8 cellular contexts compared by ENCODE assay signal in the genomic region with DNA sequence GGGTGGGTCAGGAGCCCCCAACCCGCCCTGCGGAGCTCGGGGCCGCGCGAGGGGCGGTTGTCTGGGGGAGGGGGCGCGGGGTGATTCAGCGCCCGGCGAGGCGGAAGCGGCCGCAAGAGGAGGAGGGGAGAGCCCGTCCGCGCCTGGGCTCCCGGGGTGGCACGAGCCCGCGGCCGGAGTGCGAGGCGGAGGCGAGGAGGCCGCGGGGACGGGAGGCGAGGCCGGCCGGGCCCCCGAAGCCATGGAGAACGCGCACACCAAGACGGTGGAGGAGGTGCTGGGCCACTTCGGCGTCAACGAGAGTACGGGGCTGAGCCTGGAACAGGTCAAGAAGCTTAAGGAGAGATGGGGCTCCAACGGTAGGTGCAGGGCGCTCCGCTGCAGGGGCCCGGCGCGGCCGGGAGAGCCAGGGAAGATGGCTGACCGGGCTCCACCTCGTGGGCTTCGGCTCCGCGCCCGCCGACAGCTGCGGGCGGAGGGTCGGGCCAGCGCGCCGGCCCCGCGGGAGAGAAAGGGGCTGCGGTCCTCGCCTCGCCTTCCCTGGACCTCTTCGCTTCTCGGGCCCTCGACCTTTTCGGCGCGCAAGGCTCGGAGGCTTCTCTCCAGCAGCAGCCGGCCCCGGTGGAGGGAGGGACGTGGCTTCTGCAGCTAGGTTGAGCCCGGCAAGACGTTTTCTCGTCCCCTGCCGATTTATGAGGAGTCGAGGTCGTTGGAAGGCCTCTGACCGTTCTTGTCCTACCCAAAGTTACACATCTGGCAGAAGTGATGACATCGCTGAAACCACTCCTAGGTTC.
A peak's percentile ranks its signal among the peaks of the same experiment; 100 is the strongest.
DNase-seq lines count a peak whose midpoint lies in the region; ATAC-seq and TF ChIP-seq lines count a peak whose summit lies in the region.

No MANE protein-coding gene starts in this region.

- H2AFZ ChIP-seq in KMS-11 (ENCODE audit: low read depth) = no peak overlapping the region

- H3K27me3 ChIP-seq in KMS-11 (ENCODE audit: insufficient read depth, low read depth) = no peaks in the 10 kb centered on the region

- H3K4me1 ChIP-seq in KMS-11 (ENCODE audit: low read depth, poor library complexity, severe bottlenecking) = peaks cover 38% of the 10 kb centered on the region

- peaks cover 37% of the 10 kb centered on the region for H4K20me1 ChIP-seq in KMS-11 (ENCODE audit: insufficient read depth)

- TF ChIP-seq CTCF in GM12864 (IDR thresholded peaks at IDR 0.05; ENCODE audit: low read depth, low read length, missing control alignments) (no peak), KMS-11 (conservative IDR thresholded peaks at IDR 0.05; ENCODE audit: low read depth, low read length) (no peak), VCaP (conservative IDR thresholded peaks at IDR 0.05) (no peak)

- H3K9ac ChIP-seq in KMS-11 = peak overlapping the region; percentile 95

- H3K4me2 ChIP-seq in KMS-11 = peak overlapping the region; percentile 95; the same call in 1 of the 2 replicates

- peak; percentile 42 for ATAC-seq in GM21737 (IDR thresholded peaks at IDR 0.05; ENCODE audit: unreplicated experiment)

- peak overlapping the region; percentile 81 for H3K4me3 ChIP-seq in GM12864 (ENCODE audit: low read depth, low read length)
- H3K4me3 ChIP-seq in KMS-11 (IDR thresholded peaks at IDR 0.05; ENCODE audit: insufficient read depth, low read depth, low read length) = no peak overlapping the region

- H3K27ac ChIP-seq in KMS-11 = peak overlapping the region; percentile 90
- peak overlapping the region; percentile 97 for H3K27ac ChIP-seq in VCaP

- H3K79me2 ChIP-seq in KMS-11 (ENCODE audit: insufficient read depth, low read depth) = peaks cover 53% of the 10 kb centered on the region

- DNase-seq in GM12864 (ENCODE audit: low read depth) (no peak), T47D (ENCODE audit: low read depth in 1 of 2, low spot score in 1 of 2) (peak; percentile 64 to 72), iris pigment epithelial cell (ENCODE audit: low read depth) (peak; percentile 52), kidney glomerular epithelial cell (lab: John Stamatoyannopoulos, UW) (no peak)
- peak; percentile 62 for DNase-seq in stimulated activated CD4-positive, alpha-beta T cell treated with anti-CD3 and anti-CD28 coated beads, Interleukin-15, amount 100 ng/mL, for 24 hours

- no peaks in the 10 kb centered on the region; the same call in 1 of the 2 replicates for H3K36me3 ChIP-seq in KMS-11 (ENCODE audit: insufficient read depth)

- in situ Hi-C loops in T47D (cut with HindIII; ENCODE audit: low pct_unique_long_range_greater_than_20kb, low sequenced_read_pairs) = no loop called here

Comparison
In these comparisons a context has a peak if more than half of its experiments do, and no peak if none do; other contexts are left out.
1. DNase-seq: peak in T47D (2 of 2), iris pigment epithelial cell (single experiment) and stimulated activated CD4-positive, alpha-beta T cell treated with anti-CD3 and anti-CD28 coated beads, Interleukin-15, amount 100 ng/mL, for 24 hours (single experiment); none in GM12864 (single experiment) and kidney glomerular epithelial cell (single experiment).